ENCODE assay signal across 9 cellular contexts in genomic region chr6:21808045-21808470, GRCh38.
DNase-seq lines count a peak whose midpoint lies in the region; TF ChIP-seq lines count a peak whose summit lies in the region.
"Had no signal": no experiment of that assay in that cellular context is flagged by ENCODE, and none has a peak within 500 bp of the region (broad histone marks: within the 10 kb centered on the region; RNA-seq: fewer than 3 reads in every experiment).

No MANE protein-coding gene starts in this region.

- H3K36me3 Mint-ChIP-seq in activated T-helper 2 cell treated with anti-CD3 and anti-CD28 coated beads, Interferon-gamma antibody, Interleukin-2, Interleukin-4, amounts not matched to agents 10 μg/mL and 5 μg/mL and 100 μg/mL, durations not matched to agents 14 hours and 24 hours and 36 hours (ENCODE audit: low read depth), result no peaks in the 10 kb centered on the region

- H3K27me3 Mint-ChIP-seq in activated T-helper 2 cell treated with anti-CD3 and anti-CD28 coated beads, Interferon-gamma antibody, Interleukin-2, Interleukin-4, amounts not matched to agents 10 μg/mL and 5 μg/mL and 100 μg/mL, durations not matched to agents 14 hours and 24 hours and 36 hours (ENCODE audit: low read depth), result no peaks in the 10 kb centered on the region

- in situ Hi-C loops in GM13976 (cut with MboI; ENCODE audit: low sequenced_read_pairs, unreplicated experiment), result no loop called here

- DNase-seq in AG08396 (ENCODE audit: low spot score) (peak; percentile 55), NCI-H226 (peak; percentile 61), myocyte (ENCODE audit: low read depth) (peak; percentile 66), GM13976 (ENCODE audit: low spot score) (no peak), mucosa of gallbladder (ENCODE audit: low spot score) (no peak), NCI-H2227 treated with DMSO at 0.1 percent for 48 hours (lab: John Stamatoyannopoulos, UW) (no peak)
- no peak for DNase-seq in activated T-helper 2 cell treated with anti-CD3 and anti-CD28 coated beads, Interferon-gamma antibody, Interleukin-2, Interleukin-4, amounts not matched to agents 10 μg/mL and 5 μg/mL and 100 μg/mL, durations not matched to agents 14 hours and 24 hours and 36 hours (ENCODE audit: low spot score)
- DNase-seq: kidney had no signal

- WGBS in esophagus, 2 donors, result 29 to 44% methylated on average over 7 of the region's 7 CpGs

- no peaks in the 10 kb centered on the region for H3K9me3 ChIP-seq in esophagus (ENCODE audit: control insufficient read depth in 2 of 2, insufficient read depth in 1 of 2, low read depth in 1 of 2, low read length in 1 of 2)

- no peaks in the 10 kb centered on the region for H3K9me3 Mint-ChIP-seq in activated T-helper 2 cell treated with anti-CD3 and anti-CD28 coated beads, Interferon-gamma antibody, Interleukin-2, Interleukin-4, amounts not matched to agents 10 μg/mL and 5 μg/mL and 100 μg/mL, durations not matched to agents 14 hours and 24 hours and 36 hours

- no peak for TF ChIP-seq CTCF in GM13976 (IDR thresholded peaks at IDR 0.05; ENCODE audit: borderline replicate concordance, control extremely low read depth, extremely low read depth, insufficient read depth, missing control alignments)

- H3K4me1 Mint-ChIP-seq in activated T-helper 2 cell treated with anti-CD3 and anti-CD28 coated beads, Interferon-gamma antibody, Interleukin-2, Interleukin-4, amounts not matched to agents 10 μg/mL and 5 μg/mL and 100 μg/mL, durations not matched to agents 14 hours and 24 hours and 36 hours (ENCODE audit: low read depth), result peaks cover 5% of the 10 kb centered on the region

- no peak overlapping the region for H3K4me3 ChIP-seq in esophagus (ENCODE audit: low read depth in 1 of 2, low read length in 2 of 2)

- no peaks in the 10 kb centered on the region for H3K27me3 ChIP-seq in esophagus (ENCODE audit: control insufficient read depth in 1 of 2, insufficient read depth in 2 of 2, low read length in 2 of 2)

- H3K4me1 ChIP-seq in esophagus (ENCODE audit: control insufficient read depth in 2 of 2, insufficient read depth in 2 of 2, low read length in 1 of 2), result peaks cover 0 to 3% of the 10 kb centered on the region in 2 donors

- H3K4me3 Mint-ChIP-seq in activated T-helper 2 cell treated with anti-CD3 and anti-CD28 coated beads, Interferon-gamma antibody, Interleukin-2, Interleukin-4, amounts not matched to agents 10 μg/mL and 5 μg/mL and 100 μg/mL, durations not matched to agents 14 hours and 24 hours and 36 hours (ENCODE audit: low read depth), result no peak overlapping the region

- H3K36me3 ChIP-seq in esophagus (ENCODE audit: control insufficient read depth in 2 of 2, insufficient read depth in 2 of 2, low read length in 1 of 2), result no peaks in the 10 kb centered on the region

- intact Hi-C loops in activated T-helper 2 cell treated with anti-CD3 and anti-CD28 coated beads, Interferon-gamma antibody, Interleukin-2, Interleukin-4, amounts not matched to agents 10 μg/mL and 5 μg/mL and 100 μg/mL, durations not matched to agents 14 hours and 24 hours and 36 hours (cut with micrococcal nuclease), result no loop called here

- H3K27ac Mint-ChIP-seq in activated T-helper 2 cell treated with anti-CD3 and anti-CD28 coated beads, Interferon-gamma antibody, Interleukin-2, Interleukin-4, amounts not matched to agents 10 μg/mL and 5 μg/mL and 100 μg/mL, durations not matched to agents 14 hours and 24 hours and 36 hours, result no peak overlapping the region

- peak overlapping the region; percentile 36 to 50 for H3K27ac ChIP-seq in esophagus (ENCODE audit: low read depth in 2 of 2, low read length in 1 of 2)

Comparison
In these comparisons a context has a peak if more than half of its experiments do, and no peak if none do; other contexts are left out.
1. DNase-seq: peak in AG08396 (single experiment), NCI-H226 (single experiment) and myocyte (single experiment); none in GM13976 (single experiment), activated T-helper 2 cell treated with anti-CD3 and anti-CD28 coated beads, Interferon-gamma antibody, Interleukin-2, Interleukin-4, amounts not matched to agents 10 μg/mL and 5 μg/mL and 100 μg/mL, durations not matched to agents 14 hours and 24 hours and 36 hours (single experiment), mucosa of gallbladder (single experiment) and NCI-H2227 treated with DMSO at 0.1 percent for 48 hours (single experiment).